19 cellular contexts compared by ENCODE assay signal in genomic region chr10:124065382-124066155, GRCh38. TPM values are rescaled to one million over a fixed set of nuclear protein-coding genes. Genes with fewer than 3 reads are reported as not detected.
DNase-seq lines count a peak whose midpoint lies in the region; ATAC-seq and TF ChIP-seq lines count a peak whose summit lies in the region.
"Had no signal": no experiment of that assay in that cellular context is flagged by ENCODE, and none has a peak within 500 bp of the region (broad histone marks: within the 10 kb centered on the region; RNA-seq: fewer than 3 reads in every experiment).

No MANE protein-coding gene starts in this region.

- peak overlapping the region; percentile 70 for H3K27ac ChIP-seq in GM23338 (ENCODE audit: low read depth)
- peak overlapping the region in 7 of 8 donors; percentile 61 to 82 (median 72) for H3K27ac ChIP-seq in spleen
- H3K27ac ChIP-seq: ascending aorta had no signal

- H3K36me3 ChIP-seq in GM23338 (ENCODE audit: insufficient read depth) (no peaks in the 10 kb centered on the region), spleen (peaks cover 0 to 25% (median 0%) of the 10 kb centered on the region in 6 donors), MG63 (no peaks in the 10 kb centered on the region; the same call in 1 of the 2 replicates)
- H3K36me3 ChIP-seq: ascending aorta had no signal

- H3K27me3 Mint-ChIP-seq in GM23338 (ENCODE audit: insufficient read depth, low read depth, poor library complexity), result peaks cover 13% of the 10 kb centered on the region
- no peaks in the 10 kb centered on the region for H3K27me3 Mint-ChIP-seq in activated B cell treated with CpG ODN at 0.5 μM for 24 hours

- POLR2A ChIA-PET in activated B cell treated with CpG ODN at 0.5 μM for 24 hours (lab: Charles Lee), result interaction anchor here (0.5 to 1.5 kb wide), 5 partner anchors 12 to 824 kb away, joined by 3 to 7 read pairs (median 4); partner anchors contain the start of gene CHST15

- peaks cover 5% of the 10 kb centered on the region for H3F3A ChIP-seq in GM23338 (replicated peaks; ENCODE audit: low read depth)

- no peaks in the 10 kb centered on the region for H4K20me1 ChIP-seq in GM23338 (replicated peaks; ENCODE audit: insufficient read depth)

- H3K36me3 Mint-ChIP-seq in GM23338 (ENCODE audit: low read depth), result no peaks in the 10 kb centered on the region
- no peaks in the 10 kb centered on the region for H3K36me3 Mint-ChIP-seq in activated B cell treated with CpG ODN at 0.5 μM for 24 hours (ENCODE audit: low read depth)

- H3K9me2 ChIP-seq in GM23338 (ENCODE audit: insufficient read depth), result no peaks in the 10 kb centered on the region

- H3K9me3 ChIP-seq in spleen, result no peaks in the 10 kb centered on the region
- H3K9me3 ChIP-seq in MG63, result no peaks in the 10 kb centered on the region
- H3K9me3 ChIP-seq: ascending aorta had no signal

- peak overlapping the region; percentile 21; the same call in 1 of the 2 replicates for H3K4me3 ChIP-seq in GM23338
- no peak overlapping the region for H3K4me3 ChIP-seq in spleen
- H3K4me3 ChIP-seq in MG63, result no peak overlapping the region
- H3K4me3 ChIP-seq: ascending aorta had no signal

- no peak for TF ChIP-seq CTCF in GM23338 (conservative IDR thresholded peaks at IDR 0.05; ENCODE audit: low read depth in 2 of 2)
- no peak for TF ChIP-seq CTCF in activated B cell treated with CpG ODN at 0.5 μM for 24 hours (IDR thresholded peaks at IDR 0.05)
- TF ChIP-seq CTCF in spleen (IDR thresholded peaks at IDR 0.05 in 8 of 11, conservative IDR thresholded peaks at IDR 0.05 in 3 of 11), result no peak

- no peak for TF ChIP-seq POLR2A in spleen (IDR thresholded peaks at IDR 0.05)

- WGBS in spleen, 5 donors, result 67 to 81% (median 77%) methylated on average over 12 of the region's 12 CpGs

- H3K4me2 ChIP-seq in GM23338, result peak overlapping the region; percentile 63

- H3K27me3 ChIP-seq in GM23338 (ENCODE audit: insufficient read depth) (no peaks in the 10 kb centered on the region), spleen (replicated peaks in 1 of 7) (no peaks in the 10 kb centered on the region), MG63 (no peaks in the 10 kb centered on the region)
- H3K27me3 ChIP-seq: ascending aorta had no signal

- intact Hi-C loops in activated B cell treated with CpG ODN at 0.5 μM for 24 hours (cut with micrococcal nuclease) (loop anchor here (2.0 kb wide), 1 partner anchor 15 kb away; no protein-coding TSS in a partner anchor), left colon (cut with DNase I, micrococcal nuclease) (no loop called here), spleen (cut with DNase I; ENCODE audit: low total_unique reads) (no loop called here)

- H3K9me3 Mint-ChIP-seq in GM23338, result no peaks in the 10 kb centered on the region
- H3K9me3 Mint-ChIP-seq in activated B cell treated with CpG ODN at 0.5 μM for 24 hours, result no peaks in the 10 kb centered on the region
- H3K9me3 Mint-ChIP-seq: T-helper 1 cell treated with Interleukin-12 subunit alpha and Interleukin-12 subunit beta and Interleukin-4 antibody, amounts not matched to agents 30 μg/mL and 1 μg/mL, for 36 hours had no signal

- no peak overlapping the region for H2AFZ ChIP-seq in GM23338

- 0 out of 2 replicates have a peak, but pooled peaks cover 2% of the 10 kb centered on the region for H3K79me2 ChIP-seq in GM23338 (replicated peaks; ENCODE audit: insufficient read depth)

- ATAC-seq in GM23338, result peak; percentile 35
- no peak for ATAC-seq in activated B cell treated with CpG ODN at 0.5 μM for 24 hours (ENCODE audit: low read depth)
- peak; percentile 34 for ATAC-seq in left colon
- ATAC-seq in GM21515 (IDR thresholded peaks at IDR 0.05; ENCODE audit: unreplicated experiment), result no peak
- ATAC-seq: HCT116, Panc1 had no signal

- H3K4me1 Mint-ChIP-seq in GM23338 (peaks cover 56% of the 10 kb centered on the region), activated B cell treated with CpG ODN at 0.5 μM for 24 hours (peaks cover 72% of the 10 kb centered on the region)

- DNase-seq in GM23338 (ENCODE audit: low spot score) (peak; percentile 42), activated B cell treated with CpG ODN at 0.5 μM for 24 hours (no peak), left colon (peak in 1 of 2 donors; percentile 43), spleen (no peak), NCI-H446 (lab: John Stamatoyannopoulos, UW) (no peak), DMS79 treated with DMSO at 0.1 percent for 48 hours (lab: John Stamatoyannopoulos, UW) (no peak), MG63 (no peak)
- DNase-seq: activated CD4-positive, alpha-beta T cell treated with anti-CD3 and anti-CD28 coated beads for 36 hours; AML-193; effector CD4-positive, alpha-beta T cell; EL; foreskin fibroblast; NCI-H1048; stimulated activated CD4-positive, alpha-beta T cell treated with anti-CD3 and anti-CD28 coated beads, Interleukin-2, amount 100 ng/mL, for 48 hours had no signal

- peaks cover 30% of the 10 kb centered on the region for H3K4me1 ChIP-seq in GM23338 (ENCODE audit: insufficient read depth)
- peaks cover 20 to 92% (median 71%) of the 10 kb centered on the region in 6 donors for H3K4me1 ChIP-seq in spleen

- H3K27ac Mint-ChIP-seq in GM23338 (peak overlapping the region; percentile 39), activated B cell treated with CpG ODN at 0.5 μM for 24 hours (peak overlapping the region; percentile 13)

- peak overlapping the region; percentile 44 for H3K4me3 Mint-ChIP-seq in GM23338
- no peak overlapping the region for H3K4me3 Mint-ChIP-seq in activated B cell treated with CpG ODN at 0.5 μM for 24 hours
- H3K4me3 Mint-ChIP-seq: activated CD4-positive, alpha-beta T cell treated with anti-CD3 and anti-CD28 coated beads for 36 hours had no signal

- CTCF ChIA-PET in activated B cell treated with CpG ODN at 0.5 μM for 24 hours (lab: Charles Lee), result no interaction called here

TF ChIP-seq in GM23338, 12 proteins besides CTCF, POLR2A, EP300 and RAD21 (continues in another document):
- TF ChIP-seq ZNF462 (CRISPR knock-in tag; IDR thresholded peaks at IDR 0.05) (no peak), NANOG (IDR thresholded peaks at IDR 0.05; ENCODE audit: borderline replicate concordance) (no peak)

RNA-seq across cellular contexts. Expression of gene CHST15, which starts 27.8 kb away (rescaled TPM):
- total RNA-seq in GM23338 (2014; rRNA removed; shearing (Covaris generic)), result 10.9 and 11.2 TPM in 2 replicates
- polyA plus RNA-seq in GM23338 (2016; fragmentation: Nextera tagmentation; extraction: Ambion mirVana), result 2.6 and 2.7 TPM in 2 replicates
- 12.1 and 13.8 TPM in 2 replicates for total RNA-seq in activated B cell treated with CpG ODN at 0.5 μM for 24 hours
- 10 to 100 TPM in 1 of 2 donors, 1 to 10 TPM in 1; 2.7 to 11.6 TPM for total RNA-seq in left colon
- total RNA-seq in spleen, result 100 to 1,000 TPM in 6 of 7 donors, 10 to 100 TPM in 1; 78.3 to 133 (median 107) TPM
- polyA plus RNA-seq in spleen, result 10 to 100 TPM in 1 of 3 donors, 1 to 10 TPM in 2; 6.1 to 10.6 (median 6.3) TPM
- 6.1 and 9.8 TPM in 2 replicates for total RNA-seq in MG63 (2014; rRNA removed; shearing (Covaris generic); ENCODE audit: low replicate concordance)

Comparison
In these comparisons a context has a peak if more than half of its experiments do, and no peak if none do; other contexts are left out.
1. ATAC-seq: peak in GM23338 (single experiment) and left colon (single experiment); none in activated B cell treated with CpG ODN at 0.5 μM for 24 hours (single experiment) and GM21515 (single experiment).